Comparison of ENCODE assay signal across 15 cellular contexts in the genomic region with DNA sequence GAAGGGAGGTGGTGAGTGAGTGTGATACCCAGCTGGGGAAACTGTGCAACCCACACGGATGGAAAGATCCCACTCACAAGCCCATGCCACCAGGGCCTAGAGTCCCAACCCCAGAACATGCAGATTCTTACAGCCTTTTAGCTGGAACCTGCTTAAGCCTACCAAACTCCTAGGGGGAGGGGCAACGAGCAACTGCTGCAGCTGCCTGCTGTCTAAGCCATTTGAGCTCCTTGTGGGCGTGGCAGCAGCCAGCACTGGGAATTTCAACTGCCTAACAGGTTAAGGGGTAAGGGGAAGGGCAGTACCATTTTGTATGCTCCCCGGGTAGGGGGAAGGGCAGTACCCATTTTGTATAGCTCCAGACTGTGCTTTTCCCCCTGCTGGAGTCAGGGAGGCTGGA.
"Had no signal": no experiment of that assay in that cellular context is flagged by ENCODE, and none has a peak within 500 bp of the region (broad histone marks: within the 10 kb centered on the region; RNA-seq: fewer than 3 reads in every experiment).

No MANE protein-coding gene starts in this region.

- H3K4me1 ChIP-seq: gastrocnemius medialis, parathyroid adenoma, testis had no signal

- H3K27me3 ChIP-seq: gastrocnemius medialis, testis had no signal

- H3K9ac ChIP-seq: parathyroid adenoma had no signal

- H3K9me3 ChIP-seq: gastrocnemius medialis, testis had no signal

- H3K27ac ChIP-seq: epithelial cell of prostate, gastrocnemius medialis, parathyroid adenoma, testis had no signal

- H3K4me3 ChIP-seq: gastrocnemius medialis, testis had no signal

- H2AFZ ChIP-seq: parathyroid adenoma had no signal

- H3K36me3 ChIP-seq: gastrocnemius medialis had no signal

- H3K27me3 Mint-ChIP-seq: activated CD8-positive, alpha-beta T cell treated with anti-CD3 and anti-CD28 coated beads for 36 hours; activated naive CD4-positive, alpha-beta T cell treated with anti-CD3 and anti-CD28 coated beads, Interleukin-2, amount 50 U/mL, for 24 hours; stimulated activated naive CD8-positive, alpha-beta T cell treated with anti-CD3 and anti-CD28 coated beads, Interleukin-15, Interleukin-2, amounts not matched to agents 100 ng/mL and 50 ng/mL, for 24 hours had no signal

- H3K79me2 ChIP-seq: parathyroid adenoma had no signal

- H3K27ac Mint-ChIP-seq: activated CD8-positive, alpha-beta T cell treated with anti-CD3 and anti-CD28 coated beads for 36 hours; activated naive CD4-positive, alpha-beta T cell treated with anti-CD3 and anti-CD28 coated beads, Interleukin-2, amount 50 U/mL, for 24 hours; stimulated activated naive CD8-positive, alpha-beta T cell treated with anti-CD3 and anti-CD28 coated beads, Interleukin-15, Interleukin-2, amounts not matched to agents 100 ng/mL and 50 ng/mL, for 24 hours had no signal

- H3K4me3 Mint-ChIP-seq: activated CD8-positive, alpha-beta T cell treated with anti-CD3 and anti-CD28 coated beads for 36 hours; activated naive CD4-positive, alpha-beta T cell treated with anti-CD3 and anti-CD28 coated beads, Interleukin-2, amount 50 U/mL, for 24 hours; stimulated activated naive CD8-positive, alpha-beta T cell treated with anti-CD3 and anti-CD28 coated beads, Interleukin-15, Interleukin-2, amounts not matched to agents 100 ng/mL and 50 ng/mL, for 24 hours had no signal

- ATAC-seq: activated CD8-positive, alpha-beta T cell treated with anti-CD3 and anti-CD28 coated beads for 36 hours; gastrocnemius medialis had no signal

- DNase-seq: activated CD4-positive, alpha-beta T cell treated with anti-CD3 and anti-CD28 coated beads for 4 hours; activated CD8-positive, alpha-beta memory T cell treated with anti-CD3 and anti-CD28 coated beads, Interleukin-2, amount 50 U/mL, for 4 hours; activated CD8-positive, alpha-beta T cell treated with anti-CD3 and anti-CD28 coated beads for 36 hours; caudate nucleus; cortex of kidney; effector memory CD4-positive, alpha-beta T cell; gastrocnemius medialis; stimulated activated CD4-positive, alpha-beta T cell treated with anti-CD3 and anti-CD28 coated beads, Interleukin-15, amount 100 ng/mL, for 24 hours; stimulated activated CD4-positive, alpha-beta T cell treated with anti-CD3 and anti-CD28 coated beads, Interleukin-4, amount 100 ng/mL, for 24 hours; T-helper 9 cell; testis had no signal

- H3K4me1 Mint-ChIP-seq: activated naive CD4-positive, alpha-beta T cell treated with anti-CD3 and anti-CD28 coated beads, Interleukin-2, amount 50 U/mL, for 24 hours had no signal
